In genomic region chr16:84186685-84187437, GRCh38 we compare ENCODE assay signal across 8 cellular contexts. TPM values are rescaled to one million over a fixed set of nuclear protein-coding genes. Genes with fewer than 3 reads are reported as not detected.
DNase-seq lines count a peak whose midpoint lies in the region; ATAC-seq and TF ChIP-seq lines count a peak whose summit lies in the region.

Gene TAF1C, minus strand, starts transcription at chr16:84187057. Its CDS starts 2,069 bp downstream, at chr16:84184988.

- H3K4me3 ChIP-seq in GM23338 = peak within 1 kb of the TSS; percentile 96
- peak within 1 kb of the TSS; percentile 74 for H3K4me3 ChIP-seq in RWPE2 (ENCODE audit: severe bottlenecking)

- H3K79me2 ChIP-seq in GM23338 (replicated peaks; ENCODE audit: insufficient read depth) = peaks cover 31% of the 10 kb centered on the region

- H3K27ac Mint-ChIP-seq in GM23338 = peak within 1 kb of the TSS; percentile 97
- H3K27ac Mint-ChIP-seq in activated T-helper 2 cell treated with anti-CD3 and anti-CD28 coated beads, Interferon-gamma antibody, Interleukin-2, Interleukin-4, amounts not matched to agents 10 μg/mL and 5 μg/mL and 100 μg/mL, durations not matched to agents 14 hours and 24 hours and 36 hours = peak within 1 kb of the TSS; percentile 84
- peak within 1 kb of the TSS; percentile 83 to 94 for H3K27ac Mint-ChIP-seq in natural killer cell treated with Interleukin-12 subunit alpha and Interleukin-12 subunit beta and Interleukin-15 and Interleukin-18, amount 100 ng/mL, for 72 hours

- peak within 1 kb of the TSS; percentile 97 for H3K4me3 Mint-ChIP-seq in GM23338
- peak within 1 kb of the TSS; percentile 93 for H3K4me3 Mint-ChIP-seq in activated T-helper 2 cell treated with anti-CD3 and anti-CD28 coated beads, Interferon-gamma antibody, Interleukin-2, Interleukin-4, amounts not matched to agents 10 μg/mL and 5 μg/mL and 100 μg/mL, durations not matched to agents 14 hours and 24 hours and 36 hours (ENCODE audit: low read depth)
- H3K4me3 Mint-ChIP-seq in natural killer cell treated with Interleukin-12 subunit alpha and Interleukin-12 subunit beta and Interleukin-15 and Interleukin-18, amount 100 ng/mL, for 72 hours = peak within 1 kb of the TSS; percentile 94

- H3K27me3 ChIP-seq in GM23338 (ENCODE audit: insufficient read depth) = no peaks in the 10 kb centered on the region
- H3K27me3 ChIP-seq in RWPE2 (ENCODE audit: insufficient read depth, poor library complexity, severe bottlenecking) = no peaks in the 10 kb centered on the region

- H3K9me3 ChIP-seq in RWPE2 (ENCODE audit: severe bottlenecking) = no peaks in the 10 kb centered on the region

- peaks cover 4% of the 10 kb centered on the region for H3K27me3 Mint-ChIP-seq in GM23338 (ENCODE audit: insufficient read depth, low read depth, poor library complexity)
- no peaks in the 10 kb centered on the region for H3K27me3 Mint-ChIP-seq in activated T-helper 2 cell treated with anti-CD3 and anti-CD28 coated beads, Interferon-gamma antibody, Interleukin-2, Interleukin-4, amounts not matched to agents 10 μg/mL and 5 μg/mL and 100 μg/mL, durations not matched to agents 14 hours and 24 hours and 36 hours (ENCODE audit: low read depth)
- no peaks in the 10 kb centered on the region for H3K27me3 Mint-ChIP-seq in natural killer cell treated with Interleukin-12 subunit alpha and Interleukin-12 subunit beta and Interleukin-15 and Interleukin-18, amount 100 ng/mL, for 72 hours

- H3K9me3 Mint-ChIP-seq in GM23338 = no peaks in the 10 kb centered on the region
- no peaks in the 10 kb centered on the region for H3K9me3 Mint-ChIP-seq in activated T-helper 2 cell treated with anti-CD3 and anti-CD28 coated beads, Interferon-gamma antibody, Interleukin-2, Interleukin-4, amounts not matched to agents 10 μg/mL and 5 μg/mL and 100 μg/mL, durations not matched to agents 14 hours and 24 hours and 36 hours
- no peaks in the 10 kb centered on the region for H3K9me3 Mint-ChIP-seq in natural killer cell treated with Interleukin-12 subunit alpha and Interleukin-12 subunit beta and Interleukin-15 and Interleukin-18, amount 100 ng/mL, for 72 hours

- peak; percentile 84 for ATAC-seq in GM23338
- ATAC-seq in RWPE2 (ENCODE audit: low read depth) = peak; percentile 90
- ATAC-seq in natural killer cell treated with Interleukin-12 subunit alpha and Interleukin-12 subunit beta and Interleukin-15 and Interleukin-18, amount 100 ng/mL, for 72 hours = peak; percentile 98
- peak; percentile 93 for ATAC-seq in stimulated activated naive CD8-positive, alpha-beta T cell treated with anti-CD3 and anti-CD28 coated beads, Interleukin-15, Interleukin-2, amounts not matched to agents 100 U/mL and 50 U/mL, for 24 hours

- TF ChIP-seq CTCF in GM23338 (conservative IDR thresholded peaks at IDR 0.05; ENCODE audit: low read depth in 2 of 2) (peak; percentile 83 to 94), LNCAP (IDR thresholded peaks at IDR 0.05) (peak; percentile 96), RWPE2 (IDR thresholded peaks at IDR 0.05; ENCODE audit: poor library complexity, severe bottlenecking) (peak; percentile 98)

- H4K20me1 ChIP-seq in GM23338 (replicated peaks; ENCODE audit: insufficient read depth) = 0 out of 2 replicates have a peak, but pooled peaks cover 4% of the 10 kb centered on the region

- peak; percentile 92 for DNase-seq in EL
- peak; percentile 97 for DNase-seq in GM23338 (ENCODE audit: low spot score)
- DNase-seq in RWPE2 (ENCODE audit: low spot score) = peak; percentile 79
- DNase-seq in activated T-helper 2 cell treated with anti-CD3 and anti-CD28 coated beads, Interferon-gamma antibody, Interleukin-2, Interleukin-4, amounts not matched to agents 10 μg/mL and 5 μg/mL and 100 μg/mL, durations not matched to agents 14 hours and 24 hours and 36 hours (ENCODE audit: low spot score) = peak; percentile 83
- DNase-seq in fibroblast of peridontal ligament (ENCODE audit: extremely low read depth) = peak; percentile 92
- DNase-seq in natural killer cell treated with Interleukin-12 subunit alpha and Interleukin-12 subunit beta and Interleukin-15 and Interleukin-18, amount 100 ng/mL, for 72 hours (ENCODE audit: low spot score) = peak; percentile 93
- peak; percentile 94 for DNase-seq in stimulated activated naive CD8-positive, alpha-beta T cell treated with anti-CD3 and anti-CD28 coated beads, Interleukin-15, Interleukin-2, amounts not matched to agents 100 U/mL and 50 U/mL, for 24 hours

- H3K4me2 ChIP-seq in GM23338 = peak within 1 kb of the TSS; percentile 93

- peak within 1 kb of the TSS; percentile 96 for H2AFZ ChIP-seq in GM23338

- H3K36me3 ChIP-seq in GM23338 (ENCODE audit: insufficient read depth) (no peaks in the 10 kb centered on the region; the same call in 1 of the 2 replicates), RWPE2 (ENCODE audit: low read depth) (peaks cover 27% of the 10 kb centered on the region)

- intact Hi-C loops in activated T-helper 2 cell treated with anti-CD3 and anti-CD28 coated beads, Interferon-gamma antibody, Interleukin-2, Interleukin-4, amounts not matched to agents 10 μg/mL and 5 μg/mL and 100 μg/mL, durations not matched to agents 14 hours and 24 hours and 36 hours (cut with micrococcal nuclease) = loop anchor here (1.0 to 2.0 kb wide), 5 partner anchors 42 to 288 kb away; partner anchors contain the start of genes DNAAF1, HSDL1, MBTPS1 and MLYCD

- peaks cover 7% of the 10 kb centered on the region; the same call in 2 of the 3 replicates for H3K4me1 Mint-ChIP-seq in GM23338
- peaks cover 11% of the 10 kb centered on the region for H3K4me1 Mint-ChIP-seq in activated T-helper 2 cell treated with anti-CD3 and anti-CD28 coated beads, Interferon-gamma antibody, Interleukin-2, Interleukin-4, amounts not matched to agents 10 μg/mL and 5 μg/mL and 100 μg/mL, durations not matched to agents 14 hours and 24 hours and 36 hours (ENCODE audit: low read depth)
- peaks cover 14% of the 10 kb centered on the region in 2 donors for H3K4me1 Mint-ChIP-seq in natural killer cell treated with Interleukin-12 subunit alpha and Interleukin-12 subunit beta and Interleukin-15 and Interleukin-18, amount 100 ng/mL, for 72 hours (ENCODE audit: low read depth in 2 of 2)

- H3K36me3 Mint-ChIP-seq in GM23338 (ENCODE audit: low read depth) = peaks cover 27% of the 10 kb centered on the region
- peaks cover 25% of the 10 kb centered on the region for H3K36me3 Mint-ChIP-seq in activated T-helper 2 cell treated with anti-CD3 and anti-CD28 coated beads, Interferon-gamma antibody, Interleukin-2, Interleukin-4, amounts not matched to agents 10 μg/mL and 5 μg/mL and 100 μg/mL, durations not matched to agents 14 hours and 24 hours and 36 hours (ENCODE audit: low read depth)
- no peaks in the 10 kb centered on the region for H3K36me3 Mint-ChIP-seq in natural killer cell treated with Interleukin-12 subunit alpha and Interleukin-12 subunit beta and Interleukin-15 and Interleukin-18, amount 100 ng/mL, for 72 hours

- H3K4me1 ChIP-seq in GM23338 (ENCODE audit: insufficient read depth) (0 out of 2 replicates have a peak, but pooled peaks cover 6% of the 10 kb centered on the region), RWPE2 (ENCODE audit: insufficient read depth, poor library complexity, severe bottlenecking) (no peaks in the 10 kb centered on the region)

- H3K9me2 ChIP-seq in GM23338 (ENCODE audit: insufficient read depth) = no peaks in the 10 kb centered on the region

- H3K27ac ChIP-seq in GM23338 (ENCODE audit: low read depth) (peak within 1 kb of the TSS; percentile 39; the same call in 1 of the 2 replicates), RWPE2 (ENCODE audit: poor library complexity, severe bottlenecking) (no peak within 1 kb of the TSS)

- no peaks in the 10 kb centered on the region for H3F3A ChIP-seq in GM23338 (replicated peaks; ENCODE audit: low read depth)

TF ChIP-seq in GM23338, 12 proteins besides CTCF, POLR2A, EP300 and RAD21 (continues in another document):
- TF ChIP-seq ETS1 (IDR thresholded peaks at IDR 0.05) (peak; percentile 65), EZH2 (IDR thresholded peaks at IDR 0.05; ENCODE audit: low read depth, unreplicated experiment) (no peak), ZNF331 (CRISPR knock-in tag; IDR thresholded peaks at IDR 0.05; ENCODE audit: low read depth) (no peak)

RNA-seq across cellular contexts. Expression of gene TAF1C, which starts in this region (rescaled TPM):
- 51.9 and 57.4 TPM in 2 replicates for total RNA-seq in GM23338 (2014; rRNA removed; shearing (Covaris generic))
- 37.2 and 39.1 TPM in 2 replicates for polyA plus RNA-seq in GM23338 (2016; fragmentation: Nextera tagmentation; extraction: Ambion mirVana)
- 57.5 and 64.4 TPM in 2 replicates for total RNA-seq in activated T-helper 2 cell treated with anti-CD3 and anti-CD28 coated beads, Interferon-gamma antibody, Interleukin-2, Interleukin-4, amounts not matched to agents 10 μg/mL and 5 μg/mL and 100 μg/mL, durations not matched to agents 14 hours and 24 hours and 36 hours
- total RNA-seq in natural killer cell treated with Interleukin-12 subunit alpha and Interleukin-12 subunit beta and Interleukin-15 and Interleukin-18, amount 100 ng/mL, for 72 hours = 10 to 100 TPM; 50.4 to 92.3 TPM
